In the genomic region with DNA sequence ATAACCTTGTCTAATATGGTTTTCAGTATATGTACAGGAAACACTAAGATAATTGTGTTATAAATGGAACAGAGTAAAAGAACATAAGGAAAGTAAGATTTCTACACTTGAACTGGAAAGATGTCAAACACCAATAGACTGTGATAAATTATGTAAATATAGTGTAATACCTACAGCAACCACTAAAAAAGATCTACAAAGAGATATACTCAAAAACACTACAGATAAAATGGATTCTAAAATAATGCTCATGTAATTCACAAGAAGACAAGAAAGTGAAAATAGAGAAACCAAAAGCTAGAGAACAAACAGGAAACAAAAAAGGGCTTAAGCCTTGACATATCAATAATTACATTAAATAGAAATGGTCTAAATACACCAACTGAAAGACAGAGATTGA, we compare ENCODE assay signal across 24 cellular contexts. TPM values are rescaled to one million over a fixed set of nuclear protein-coding genes. Genes with fewer than 3 reads are reported as not detected.
"Had no signal": no experiment of that assay in that cellular context is flagged by ENCODE, and none has a peak within 500 bp of the region (broad histone marks: within the 10 kb centered on the region; RNA-seq: fewer than 3 reads in every experiment).

No MANE protein-coding gene starts in this region.

- DNase-seq: activated CD4-positive, alpha-beta T cell treated with anti-CD3 and anti-CD28 coated beads, Interleukin-2, amount 10 ng/mL, durations not matched to agents 7 days and 5 days; activated CD4-positive, CD25-positive, alpha-beta regulatory T cell; activated CD8-positive, alpha-beta memory T cell treated with anti-CD3 and anti-CD28 coated beads, Interleukin-2, amount 50 U/mL, for 48 hours; activated effector memory CD4-positive, alpha-beta T cell treated with Interleukin-2 at 50 U/mL for 16 hours; activated naive CD4-positive, alpha-beta T cell treated with anti-CD3 and anti-CD28 coated beads, Interleukin-2, amount 10 ng/mL, durations not matched to agents 7 days and 5 days; activated T-cell treated with anti-CD3 and anti-CD28 coated beads, Interleukin-2, amount 50 U/mL, for 48 hours; aorta; brain microvascular endothelial cell; left ventricle myocardium superior; mucosa of descending colon; naive B cell; right cardiac atrium; stimulated activated CD4-positive, alpha-beta T cell treated with anti-CD3 and anti-CD28 coated beads, Interleukin-2, amount 100 ng/mL, for 24 hours; stimulated activated naive CD4-positive, alpha-beta T cell treated with Interleukin-2 at 50 U/mL for 16 hours; tibial artery had no signal

- H3K27ac Mint-ChIP-seq: activated CD4-positive, alpha-beta T cell treated with anti-CD3 and anti-CD28 coated beads, Interleukin-2, amount 10 ng/mL, durations not matched to agents 7 days and 5 days; activated naive CD4-positive, alpha-beta T cell treated with anti-CD3 and anti-CD28 coated beads, Interleukin-2, amount 10 ng/mL, durations not matched to agents 7 days and 5 days; memory B cell; naive B cell; neural progenitor cell; T-helper 2 cell treated with Interferon-gamma antibody and Interleukin-4, amounts not matched to agents 5 μg/mL and 100 μg/mL, for 36 hours had no signal

- H3K4me3 Mint-ChIP-seq: activated CD4-positive, alpha-beta T cell treated with anti-CD3 and anti-CD28 coated beads, Interleukin-2, amount 10 ng/mL, durations not matched to agents 7 days and 5 days; activated naive CD4-positive, alpha-beta T cell treated with anti-CD3 and anti-CD28 coated beads, Interleukin-2, amount 10 ng/mL, durations not matched to agents 7 days and 5 days; central memory CD8-positive, alpha-beta T cell; memory B cell; naive B cell; neural progenitor cell; T-helper 2 cell treated with Interferon-gamma antibody and Interleukin-4, amounts not matched to agents 5 μg/mL and 100 μg/mL, for 36 hours had no signal

- H3K9ac ChIP-seq: neural progenitor cell had no signal

- H3K4me1 ChIP-seq: neural progenitor cell, prostate gland, tibial artery had no signal

- ATAC-seq: esophagus mucosa, left ventricle myocardium superior, mucosa of descending colon, right cardiac atrium had no signal

- H2AFZ ChIP-seq: neural progenitor cell had no signal

- H3K27ac ChIP-seq: brain microvascular endothelial cell, coronary artery, neural progenitor cell, prostate gland, tibial artery had no signal

- H3K27me3 ChIP-seq: brain microvascular endothelial cell, neural progenitor cell, tibial artery had no signal

- H3K4me1 Mint-ChIP-seq: activated CD4-positive, alpha-beta T cell treated with anti-CD3 and anti-CD28 coated beads, Interleukin-2, amount 10 ng/mL, durations not matched to agents 7 days and 5 days; activated naive CD4-positive, alpha-beta T cell treated with anti-CD3 and anti-CD28 coated beads, Interleukin-2, amount 10 ng/mL, durations not matched to agents 7 days and 5 days; central memory CD8-positive, alpha-beta T cell; memory B cell; naive B cell; neural progenitor cell had no signal

- H3K27me3 Mint-ChIP-seq: activated naive CD4-positive, alpha-beta T cell treated with anti-CD3 and anti-CD28 coated beads, Interleukin-2, amount 10 ng/mL, durations not matched to agents 7 days and 5 days; central memory CD8-positive, alpha-beta T cell; memory B cell; naive B cell had no signal

- H3K4me3 ChIP-seq: coronary artery, mucosa of descending colon, neural progenitor cell, prostate gland, tibial artery had no signal

- H3K36me3 Mint-ChIP-seq: activated naive CD4-positive, alpha-beta T cell treated with anti-CD3 and anti-CD28 coated beads, Interleukin-2, amount 10 ng/mL, durations not matched to agents 7 days and 5 days had no signal

- H3K4me2 ChIP-seq: neural progenitor cell had no signal

- H3K36me3 ChIP-seq: brain microvascular endothelial cell, neural progenitor cell, prostate gland, tibial artery had no signal

- H3K9me3 ChIP-seq: prostate gland, tibial artery had no signal

RNA-seq across cellular contexts. Expression of a gene that starts 30.9 kb away (rescaled TPM):
- total RNA-seq: activated CD4-positive, alpha-beta T cell treated with anti-CD3 and anti-CD28 coated beads, Interleukin-2, amount 10 ng/mL, durations not matched to agents 7 days and 5 days; aorta; esophagus mucosa; left ventricle myocardium superior; mucosa of descending colon; right cardiac atrium; skeletal muscle tissue; subcutaneous adipose tissue had no signal
